In genomic region chr12:31029466-31029865, GRCh38 we compare ENCODE assay signal across 22 cellular contexts. TPM values are rescaled to one million over a fixed set of nuclear protein-coding genes. Genes with fewer than 3 reads are reported as not detected.
A peak's percentile ranks its signal among the peaks of the same experiment; 100 is the strongest.
DNase-seq lines count a peak whose midpoint lies in the region; ATAC-seq, FAIRE-seq and TF ChIP-seq lines count a peak whose summit lies in the region.
"Had no signal": no experiment of that assay in that cellular context is flagged by ENCODE, and none has a peak within 500 bp of the region (broad histone marks: within the 10 kb centered on the region; RNA-seq: fewer than 3 reads in every experiment).

No MANE protein-coding gene starts in this region.

- CTCF ChIA-PET in CD8-positive, alpha-beta memory T cell (lab: Charles Lee): no interaction called here

- H3K56ac ChIP-seq in H9 (ENCODE audit: insufficient read length, low read depth, low read length) (no peak overlapping the region), mesendoderm (ENCODE audit: low read length) (peak overlapping the region; percentile 31)

- no peak overlapping the region for H2BK120ac ChIP-seq in H9 (ENCODE audit: low read depth, low read length, poor library complexity, severe bottlenecking)
- H2BK120ac ChIP-seq in mesendoderm (ENCODE audit: low read depth, low read length): no peak overlapping the region

- H3K4ac ChIP-seq in H9 (ENCODE audit: low read depth, low read length): no peak overlapping the region
- no peak overlapping the region for H3K4ac ChIP-seq in mesendoderm (ENCODE audit: low read depth, low read length)

- no peaks in the 10 kb centered on the region for H4K20me1 ChIP-seq in H9 (ENCODE audit: control insufficient read depth, insufficient read depth, insufficient read length)
- no peaks in the 10 kb centered on the region for H4K20me1 ChIP-seq in OCI-LY1 (ENCODE audit: insufficient read depth, low read length)

- peaks cover 8 to 14% of the 10 kb centered on the region in 2 experiments; a peak in 4 of 5 replicates for H3K9me3 Mint-ChIP-seq in H9
- H3K9me3 Mint-ChIP-seq in CD8-positive, alpha-beta memory T cell: peaks cover 0 to 2% (median 0%) of the 10 kb centered on the region in 5 donors
- H3K9me3 Mint-ChIP-seq in activated naive CD8-positive, alpha-beta T cell treated with anti-CD3 and anti-CD28 coated beads for 36 hours: no peaks in the 10 kb centered on the region
- H3K9me3 Mint-ChIP-seq: HFFc6 had no signal

- no peak overlapping the region for H3K4me2 ChIP-seq in H9 (ENCODE audit: insufficient read depth, insufficient read length, low read length)
- H3K4me2 ChIP-seq in OCI-LY1 (ENCODE audit: low read length): peak overlapping the region; percentile 53
- no peak overlapping the region for H3K4me2 ChIP-seq in mesendoderm (ENCODE audit: low read length)

- DNase-seq in H9: peak; percentile 33
- no peak for DNase-seq in heart right ventricle
- DNase-seq in mesendoderm: no peak
- DNase-seq in D721Med (ENCODE audit: insufficient read length, low spot score): no peak
- DNase-seq in CD8-positive, alpha-beta memory T cell: no peak
- DNase-seq in activated naive CD8-positive, alpha-beta T cell treated with anti-CD3 and anti-CD28 coated beads for 36 hours: no peak
- DNase-seq: CD4-positive, CD25-positive, alpha-beta regulatory T cell; COR-L47; DMS 273 treated with DMSO at 0.1 percent for 48 hours; H7; HFFc6; KBM-7; NCI-H1105 treated with DMSO at 0.1 percent for 48 hours; NCI-H2029 treated with DMSO at 0.1 percent for 48 hours; NCI-H345; NCI-H524; NCI-H774; NK-92 treated with Interleukin-12 subunit alpha and Interleukin-12 subunit beta, amount 100 ng/mL, for 24 hours had no signal

- intact Hi-C loops in heart right ventricle (cut with DNase I): no loop called here

- H4K5ac ChIP-seq in H9 (ENCODE audit: insufficient read length, low read depth, low read length): no peak overlapping the region
- no peak overlapping the region for H4K5ac ChIP-seq in mesendoderm (ENCODE audit: low read length)

- peaks cover 4% of the 10 kb centered on the region; the same call in 1 of the 2 replicates for H3K27me3 Mint-ChIP-seq in H9 (ENCODE audit: low read depth)
- H3K27me3 Mint-ChIP-seq in CD8-positive, alpha-beta memory T cell: peaks cover 9 to 26% of the 10 kb centered on the region in 2 donors
- no peaks in the 10 kb centered on the region for H3K27me3 Mint-ChIP-seq in activated naive CD8-positive, alpha-beta T cell treated with anti-CD3 and anti-CD28 coated beads for 36 hours

- WGBS in H9 (ENCODE audit: extremely low coverage, insufficient read length, low lambda C conversion rate): no CpG with 5 or more reads among the region's 11 CpGs
- WGBS in heart right ventricle, 2 donors: 42 to 58% methylated on average over 11 of the region's 11 CpGs
- WGBS in mesendoderm (ENCODE audit: extremely low coverage, insufficient coverage, low lambda C conversion rate): no CpG with 5 or more reads among the region's 11 CpGs

- no peaks in the 10 kb centered on the region for H3F3A ChIP-seq in OCI-LY1 (ENCODE audit: insufficient read depth, low read length)

- H3K27ac Mint-ChIP-seq in H9: no peak overlapping the region; a peak in 1 of 7 replicates
- H3K27ac Mint-ChIP-seq in CD8-positive, alpha-beta memory T cell: no peak overlapping the region
- H3K27ac Mint-ChIP-seq in activated naive CD8-positive, alpha-beta T cell treated with anti-CD3 and anti-CD28 coated beads for 36 hours: no peak overlapping the region
- H3K27ac Mint-ChIP-seq: CD4-positive, CD25-positive, alpha-beta regulatory T cell; HFFc6 had no signal

- H3K27ac ChIP-seq in H9 (ENCODE audit: insufficient read length, low read depth, low read length): no peak overlapping the region
- H3K27ac ChIP-seq in OCI-LY1 (ENCODE audit: low read depth, low read length, poor library complexity, severe bottlenecking): peak overlapping the region; percentile 94
- H3K27ac ChIP-seq in heart right ventricle: peak overlapping the region in 8 of 10 donors; percentile 38 to 79 (median 64)
- no peak overlapping the region for H3K27ac ChIP-seq in mesendoderm (ENCODE audit: low read depth, low read length)
- H3K27ac ChIP-seq in CD8-positive, alpha-beta memory T cell (ENCODE audit: low read depth, low read length): no peak overlapping the region
- H3K27ac ChIP-seq: HL-60 had no signal

- H3K27me3 ChIP-seq in H9 (ENCODE audit: insufficient read depth, low read length) (no peaks in the 10 kb centered on the region), OCI-LY1 (ENCODE audit: insufficient read depth, low read length) (no peaks in the 10 kb centered on the region), heart right ventricle (no peaks in the 10 kb centered on the region), mesendoderm (ENCODE audit: insufficient read depth, low read length, poor library complexity) (no peaks in the 10 kb centered on the region)
- H3K27me3 ChIP-seq in CD8-positive, alpha-beta memory T cell (ENCODE audit: insufficient read depth, low read length, poor library complexity, severe bottlenecking): no peaks in the 10 kb centered on the region

- H2BK15ac ChIP-seq in H9 (ENCODE audit: low read depth, low read length) (no peak overlapping the region), mesendoderm (replicated peaks; ENCODE audit: low read depth) (no peak overlapping the region)

- H3K79me1 ChIP-seq in H9 (ENCODE audit: insufficient read depth, low read depth, low read length, poor library complexity, severe bottlenecking) (no peaks in the 10 kb centered on the region), mesendoderm (ENCODE audit: low read length) (no peaks in the 10 kb centered on the region)

- no peak overlapping the region for H3K18ac ChIP-seq in H9 (ENCODE audit: insufficient read length, low read depth, low read length)
- no peak overlapping the region for H3K18ac ChIP-seq in mesendoderm (ENCODE audit: low read length)

- no peak overlapping the region for H2BK20ac ChIP-seq in H9 (ENCODE audit: low read depth, low read length, poor library complexity, severe bottlenecking)

- H4K91ac ChIP-seq in H9 (ENCODE audit: insufficient read length, low read depth, low read length): no peak overlapping the region

- H3K9ac ChIP-seq in H9 (ENCODE audit: extremely low read depth, insufficient read length, low read length) (no peak overlapping the region), OCI-LY1 (ENCODE audit: low read length) (peak overlapping the region; percentile 29), mesendoderm (ENCODE audit: low read length) (no peak overlapping the region)

- H3K4me1 ChIP-seq in H9 (ENCODE audit: insufficient read depth, low read length) (no peaks in the 10 kb centered on the region), OCI-LY1 (ENCODE audit: insufficient read depth, low read length, severe bottlenecking) (peaks cover 86% of the 10 kb centered on the region), heart right ventricle (peaks cover 0 to 46% (median 18%) of the 10 kb centered on the region in 9 donors), mesendoderm (ENCODE audit: control insufficient read depth, low read depth, low read length) (peaks cover 3% of the 10 kb centered on the region)
- H3K4me1 ChIP-seq in CD8-positive, alpha-beta memory T cell (ENCODE audit: insufficient read depth, low read length): no peaks in the 10 kb centered on the region

- H3K36me3 ChIP-seq in OCI-LY1 (ENCODE audit: insufficient read depth, low read length) (no peaks in the 10 kb centered on the region), heart right ventricle (no peaks in the 10 kb centered on the region), mesendoderm (ENCODE audit: control insufficient read depth, insufficient read depth, low read length) (no peaks in the 10 kb centered on the region)
- no peaks in the 10 kb centered on the region for H3K36me3 ChIP-seq in CD8-positive, alpha-beta memory T cell (ENCODE audit: insufficient read depth, low read length)

- H3K4me1 Mint-ChIP-seq in H9: peaks cover 5 to 6% of the 10 kb centered on the region in 2 experiments; a peak in 2 of 4 replicates
- no peaks in the 10 kb centered on the region for H3K4me1 Mint-ChIP-seq in CD8-positive, alpha-beta memory T cell
- H3K4me1 Mint-ChIP-seq in activated naive CD8-positive, alpha-beta T cell treated with anti-CD3 and anti-CD28 coated beads for 36 hours: no peaks in the 10 kb centered on the region
- H3K4me1 Mint-ChIP-seq: CD4-positive, CD25-positive, alpha-beta regulatory T cell had no signal

- H3K4me3 ChIP-seq in OCI-LY1 (ENCODE audit: low read depth, low read length, poor library complexity, severe bottlenecking) (peak overlapping the region; percentile 6), heart right ventricle (peak overlapping the region in 2 of 10 donors; percentile 3 to 4), mesendoderm (ENCODE audit: low read length) (no peak overlapping the region)
- H3K4me3 ChIP-seq in CD8-positive, alpha-beta memory T cell (ENCODE audit: low read length): no peak overlapping the region

- no peak for TF ChIP-seq CTCF in H9 (conservative IDR thresholded peaks at IDR 0.05)
- TF ChIP-seq CTCF in OCI-LY1 (IDR thresholded peaks at IDR 0.05; ENCODE audit: low read length): no peak
- TF ChIP-seq CTCF in heart right ventricle (IDR thresholded peaks at IDR 0.05): no peak
- no peak for TF ChIP-seq CTCF in D721Med (IDR thresholded peaks at IDR 0.05; ENCODE audit: insufficient read depth, missing control alignments)

- H3K23ac ChIP-seq in H9 (ENCODE audit: insufficient read length, low read depth, low read length) (no peak overlapping the region), mesendoderm (ENCODE audit: low read length) (no peak overlapping the region)

- POLR2A ChIA-PET in CD8-positive, alpha-beta memory T cell (lab: Charles Lee): no interaction called here

- H3K79me2 ChIP-seq in H9 (ENCODE audit: insufficient read depth, low read length) (no peaks in the 10 kb centered on the region), OCI-LY1 (ENCODE audit: insufficient read depth, low read length) (no peaks in the 10 kb centered on the region), mesendoderm (ENCODE audit: control insufficient read depth, insufficient read depth, low read length) (no peaks in the 10 kb centered on the region)

- no peak for FAIRE-seq in D721Med (lab: Jason Lieb, UNC)
- FAIRE-seq: HepG2, RCC 7860 had no signal

- no peak overlapping the region for H3K14ac ChIP-seq in H9 (ENCODE audit: insufficient read depth, low read length)

- H2BK12ac ChIP-seq in H9 (ENCODE audit: insufficient read length, low read depth, low read length): no peak overlapping the region

- H3K9me3 ChIP-seq in H9 (ENCODE audit: control insufficient read depth, low read depth, low read length): no peaks in the 10 kb centered on the region
- H3K9me3 ChIP-seq in OCI-LY1 (ENCODE audit: low read length): no peaks in the 10 kb centered on the region
- no peaks in the 10 kb centered on the region for H3K9me3 ChIP-seq in heart right ventricle
- no peaks in the 10 kb centered on the region for H3K9me3 ChIP-seq in CD8-positive, alpha-beta memory T cell (ENCODE audit: low read length)

- no peak overlapping the region for H4K8ac ChIP-seq in H9 (replicated peaks; ENCODE audit: insufficient read length, low read depth, low read length)
- no peak overlapping the region for H4K8ac ChIP-seq in mesendoderm (ENCODE audit: low read depth, low read length)

- peak in 5 of 8 donors; percentile 19 to 46 (median 32) for ATAC-seq in heart right ventricle
- ATAC-seq: HepG2 had no signal

- H3K23me2 ChIP-seq in H9 (ENCODE audit: insufficient read length, low read depth, low read length, poor library complexity, severe bottlenecking): no peaks in the 10 kb centered on the region

- H3K9me2 ChIP-seq in OCI-LY1 (ENCODE audit: low read depth, low read length): no peaks in the 10 kb centered on the region

- H3K36me3 Mint-ChIP-seq in H9 (ENCODE audit: insufficient read depth in 1 of 3, low read depth in 3 of 3): peaks cover 2 to 10% (median 5%) of the 10 kb centered on the region in 3 experiments; a peak in 5 of 7 replicates
- no peaks in the 10 kb centered on the region for H3K36me3 Mint-ChIP-seq in CD8-positive, alpha-beta memory T cell
- no peaks in the 10 kb centered on the region for H3K36me3 Mint-ChIP-seq in activated naive CD8-positive, alpha-beta T cell treated with anti-CD3 and anti-CD28 coated beads for 36 hours
- H3K36me3 Mint-ChIP-seq: CD4-positive, CD25-positive, alpha-beta regulatory T cell had no signal

- no peak overlapping the region for H3K4me3 Mint-ChIP-seq in H9
- H3K4me3 Mint-ChIP-seq in CD8-positive, alpha-beta memory T cell: no peak overlapping the region
- no peak overlapping the region for H3K4me3 Mint-ChIP-seq in activated naive CD8-positive, alpha-beta T cell treated with anti-CD3 and anti-CD28 coated beads for 36 hours
- H3K4me3 Mint-ChIP-seq: CD4-positive, CD25-positive, alpha-beta regulatory T cell; HFFc6 had no signal

- H2AK5ac ChIP-seq in H9 (ENCODE audit: insufficient read length, low read length) (no peak overlapping the region), mesendoderm (ENCODE audit: low read length) (no peak overlapping the region)

- H2BK5ac ChIP-seq in H9 (ENCODE audit: insufficient read length, low read length) (no peak overlapping the region), mesendoderm (ENCODE audit: low read length) (no peak overlapping the region)

- no peak overlapping the region for H3T11ph ChIP-seq in H9 (ENCODE audit: low read length)

- H2AFZ ChIP-seq in H9 (ENCODE audit: low read length) (no peak overlapping the region), OCI-LY1 (ENCODE audit: low read length) (no peak overlapping the region)

RNA-seq across cellular contexts. Expression of gene DDX11, which starts 44.2 kb away (rescaled TPM):
- total RNA-seq in H9 (2021) (175 and 183 TPM in 2 replicates), heart right ventricle (10 to 100 TPM in 2 of 10 donors, 1 to 10 TPM in 8; 3.0 to 13.4 (median 5.8) TPM)
- 10 to 100 TPM in 1 of 2 donors, 1 to 10 TPM in 1; 5.4 to 16.1 TPM for polyA plus RNA-seq in heart right ventricle
- 34.5 TPM for polyA plus RNA-seq in mesendoderm (2013, experiment 1 of 2)
- polyA plus RNA-seq in mesendoderm (2013, experiment 2 of 2): 34.8 TPM
- 100 to 1,000 TPM; 119 to 122 TPM for total RNA-seq in CD8-positive, alpha-beta memory T cell
- 17.2 TPM for polyA plus RNA-seq in CD8-positive, alpha-beta memory T cell
- total RNA-seq in activated naive CD8-positive, alpha-beta T cell treated with anti-CD3 and anti-CD28 coated beads for 36 hours: 100 to 1,000 TPM; 141 to 143 TPM

Comparison
In these comparisons a context has a peak if more than half of its experiments do, and no peak if none do; other contexts are left out.
1. H3K27ac ChIP-seq: peak in OCI-LY1 (single experiment) and heart right ventricle (8 of 10); none in H9 (single experiment), mesendoderm (single experiment) and CD8-positive, alpha-beta memory T cell (single experiment).
2. RNA of gene DDX11, which starts 44.2 kb away (total RNA-seq): 175 to 183 TPM in H9, 141 to 143 TPM in activated naive CD8-positive, alpha-beta T cell treated with anti-CD3 and anti-CD28 coated beads for 36 hours and 119 to 122 TPM in CD8-positive, alpha-beta memory T cell; 3.0 to 13.4 TPM in heart right ventricle; every median in the first group is over 4 times any median in the second.